19 cellular contexts compared by ENCODE assay signal in genomic region chr12:88266851-88267360, GRCh38.
DNase-seq lines count a peak whose midpoint lies in the region; ATAC-seq and TF ChIP-seq lines count a peak whose summit lies in the region.
"Had no signal": no experiment of that assay in that cellular context is flagged by ENCODE, and none has a peak within 500 bp of the region (broad histone marks: within the 10 kb centered on the region; RNA-seq: fewer than 3 reads in every experiment).

No MANE protein-coding gene starts in this region.

- no peaks in the 10 kb centered on the region for H4K20me1 ChIP-seq in PC-3 (ENCODE audit: low read length)

- H3K27me3 ChIP-seq in sigmoid colon (no peaks in the 10 kb centered on the region), PC-3 (ENCODE audit: low read length) (no peaks in the 10 kb centered on the region)
- H3K27me3 ChIP-seq: cardiac muscle cell, pancreas had no signal

- DNase-seq in NCI-H2029 (lab: John Stamatoyannopoulos, UW), result peak; percentile 35
- no peak for DNase-seq in NCI-H2029 treated with DMSO at 0.1 percent for 48 hours (lab: John Stamatoyannopoulos, UW)
- DNase-seq in M059J (ENCODE audit: low read depth), result peak; percentile 62
- DNase-seq in choroid plexus epithelial cell (ENCODE audit: low read depth), result peak; percentile 13
- no peak for DNase-seq in sigmoid colon
- no peak for DNase-seq in C1 segment of cervical spinal cord (lab: John Stamatoyannopoulos, UW)
- no peak for DNase-seq in PC-3
- DNase-seq in posterior vena cava (ENCODE audit: low spot score), result no peak
- DNase-seq: activated gamma-delta T cell; DMS 273 treated with DMSO at 0.1 percent for 48 hours; natural killer cell; NCI-H1694 treated with DMSO at 0.1 percent for 48 hours; NCI-H510A; pancreas; SIG-M5; stimulated activated CD4-positive, alpha-beta T cell treated with anti-CD3 and anti-CD28 coated beads, Interleukin-2, amount 100 ng/mL, for 24 hours; stimulated activated naive CD8-positive, alpha-beta T cell treated with anti-CD3 and anti-CD28 coated beads, Interleukin-15, amount 100 ng/mL, for 72 hours had no signal

- WGBS in sigmoid colon, 2 donors, result 43 to 52% methylated on average over 2 of the region's 2 CpGs

- no peaks in the 10 kb centered on the region for H3F3A ChIP-seq in PC-3 (ENCODE audit: low read length, unreplicated experiment)

- H3K9me2 ChIP-seq in PC-3 (replicated peaks; ENCODE audit: low read length), result no peaks in the 10 kb centered on the region

- H3K9ac ChIP-seq in PC-3 (ENCODE audit: low read length), result no peak overlapping the region

- H2AFZ ChIP-seq in PC-3 (ENCODE audit: low read length), result no peak overlapping the region

- H3K79me2 ChIP-seq in PC-3 (ENCODE audit: low read length), result no peaks in the 10 kb centered on the region

- H3K4me3 ChIP-seq in choroid plexus epithelial cell (ENCODE audit: low read depth, low read length) (no peak overlapping the region), sigmoid colon (no peak overlapping the region), PC-3 (ENCODE audit: low read length) (no peak overlapping the region)
- H3K4me3 ChIP-seq: cardiac muscle cell, pancreas had no signal

- H3K36me3 ChIP-seq in sigmoid colon (no peaks in the 10 kb centered on the region), PC-3 (ENCODE audit: low read depth, low read length) (no peaks in the 10 kb centered on the region)
- H3K36me3 ChIP-seq: cardiac muscle cell, pancreas had no signal

- CTCF ChIA-PET in PC-3 (lab: Charles Lee), result no interaction called here

- no peak for TF ChIP-seq CTCF in choroid plexus epithelial cell (conservative IDR thresholded peaks at IDR 0.05; ENCODE audit: low read depth, low read length)
- no peak for TF ChIP-seq CTCF in sigmoid colon (IDR thresholded peaks at IDR 0.05)
- TF ChIP-seq CTCF in PC-3 (conservative IDR thresholded peaks at IDR 0.05; ENCODE audit: low read depth, low read length), result no peak

- POLR2A ChIA-PET in PC-3 (lab: Charles Lee; ENCODE audit: unreplicated experiment), result no interaction called here

- H3K4me1 ChIP-seq in sigmoid colon (peaks cover 0 to 23% (median 13%) of the 10 kb centered on the region in 4 donors), PC-3 (ENCODE audit: insufficient read depth, low read length) (no peaks in the 10 kb centered on the region)
- H3K4me1 ChIP-seq: pancreas had no signal

- no TSS peak for BruUV-seq in PC-3 (replicated peaks; lab: Mats Ljungman, UMichigan)

- intact Hi-C loops in sigmoid colon (cut with DNase I), result no loop called here
- intact Hi-C loops in PC-3 (cut with micrococcal nuclease), result no loop called here
- intact Hi-C loops in posterior vena cava (cut with DNase I), result no loop called here

- TF ChIP-seq POLR2A in sigmoid colon (IDR thresholded peaks at IDR 0.05), result no peak

- no peak overlapping the region for H3K4me2 ChIP-seq in PC-3 (ENCODE audit: low read length)

- no peaks in the 10 kb centered on the region for H3K9me3 ChIP-seq in sigmoid colon
- no peaks in the 10 kb centered on the region for H3K9me3 ChIP-seq in PC-3 (ENCODE audit: low read length)
- H3K9me3 ChIP-seq: pancreas had no signal

- no peak for ATAC-seq in PC-3
- ATAC-seq: natural killer cell; pancreas; stimulated activated naive CD8-positive, alpha-beta T cell treated with anti-CD3 and anti-CD28 coated beads, Interleukin-15, amount 100 ng/mL, for 72 hours had no signal

- TF ChIP-seq EP300 in sigmoid colon (IDR thresholded peaks at IDR 0.05), result no peak

- H3K27ac ChIP-seq in sigmoid colon (peak overlapping the region in 3 of 4 donors; percentile 52 to 70 (median 63)), PC-3 (ENCODE audit: low read length) (no peak overlapping the region)
- H3K27ac ChIP-seq: C4-2B, cardiac muscle cell, pancreas had no signal

Comparison
In these comparisons a context has a peak if more than half of its experiments do, and no peak if none do; other contexts are left out.
1. DNase-seq: peak in NCI-H2029 (single experiment), M059J (single experiment) and choroid plexus epithelial cell (single experiment); none in NCI-H2029 treated with DMSO at 0.1 percent for 48 hours (single experiment), sigmoid colon (single experiment), C1 segment of cervical spinal cord (0 of 14), PC-3 (single experiment) and posterior vena cava (single experiment).